20 cellular contexts compared by ENCODE assay signal in genomic region chr10:78450807-78451485, GRCh38.
DNase-seq lines count a peak whose midpoint lies in the region; ATAC-seq and TF ChIP-seq lines count a peak whose summit lies in the region.
"Had no signal": no experiment of that assay in that cellular context is flagged by ENCODE, and none has a peak within 500 bp of the region (broad histone marks: within the 10 kb centered on the region; RNA-seq: fewer than 3 reads in every experiment).

No MANE protein-coding gene starts in this region.

- H3K4me3 Mint-ChIP-seq in activated CD8-positive, alpha-beta T cell treated with anti-CD3 and anti-CD28 coated beads, Interleukin-2, amount 10 ng/mL, durations not matched to agents 7 days and 5 days: no peak overlapping the region
- H3K4me3 Mint-ChIP-seq: CD8-positive, alpha-beta T cell had no signal

- no peaks in the 10 kb centered on the region for H3K36me3 ChIP-seq in lower lobe of right lung
- H3K36me3 ChIP-seq: breast epithelium, pancreas, SJCRH30 had no signal

- intact Hi-C loops in lower lobe of right lung (cut with DNase I): no loop called here

- H3K27me3 ChIP-seq in lower lobe of right lung (ENCODE audit: low read depth): peaks cover 5% of the 10 kb centered on the region
- H3K27me3 ChIP-seq: breast epithelium, pancreas, SJCRH30 had no signal

- no peaks in the 10 kb centered on the region for H3K9me3 Mint-ChIP-seq in activated CD8-positive, alpha-beta T cell treated with anti-CD3 and anti-CD28 coated beads, Interleukin-2, amount 10 ng/mL, durations not matched to agents 7 days and 5 days (ENCODE audit: insufficient read depth)
- H3K9me3 Mint-ChIP-seq: CD8-positive, alpha-beta T cell had no signal

- peak; percentile 85 for DNase-seq in DMS153 (lab: John Stamatoyannopoulos, UW)
- DNase-seq in NCI-H1105 treated with DMSO at 0.1 percent for 48 hours (lab: John Stamatoyannopoulos, UW): peak; percentile 70
- DNase-seq in NCI-H748 (lab: John Stamatoyannopoulos, UW; ENCODE audit: unreplicated experiment): peak; percentile 95
- peak; percentile 53 for DNase-seq in mesenteric fat pad (ENCODE audit: low spot score)
- no peak for DNase-seq in activated CD8-positive, alpha-beta memory T cell treated with anti-CD3 and anti-CD28 coated beads, Interleukin-2, amount 50 U/mL, for 48 hours
- no peak for DNase-seq in lower lobe of right lung
- DNase-seq in activated CD8-positive, alpha-beta T cell treated with anti-CD3 and anti-CD28 coated beads, Interleukin-2, amount 10 ng/mL, durations not matched to agents 7 days and 5 days: no peak
- DNase-seq: activated CD4-positive, CD25-positive, alpha-beta regulatory T cell; CD8-positive, alpha-beta T cell; EL; foreskin melanocyte; GOT3; KG1; NCI-H1048; pancreas; PC-9; stimulated activated CD4-positive, alpha-beta T cell treated with anti-CD3 and anti-CD28 coated beads, Interleukin-2, amount 100 ng/mL, for 24 hours had no signal

- no peaks in the 10 kb centered on the region for H3K9me3 ChIP-seq in lower lobe of right lung
- H3K9me3 ChIP-seq: breast epithelium, pancreas, SJCRH30 had no signal

- H3K27me3 Mint-ChIP-seq in activated CD8-positive, alpha-beta T cell treated with anti-CD3 and anti-CD28 coated beads, Interleukin-2, amount 10 ng/mL, durations not matched to agents 7 days and 5 days (ENCODE audit: low read depth): no peaks in the 10 kb centered on the region

- H3K4me1 ChIP-seq in lower lobe of right lung: no peaks in the 10 kb centered on the region
- H3K4me1 ChIP-seq: breast epithelium, SJCRH30 had no signal

- H3K4me1 Mint-ChIP-seq in activated CD8-positive, alpha-beta T cell treated with anti-CD3 and anti-CD28 coated beads, Interleukin-2, amount 10 ng/mL, durations not matched to agents 7 days and 5 days (ENCODE audit: low read depth): no peaks in the 10 kb centered on the region

- no peaks in the 10 kb centered on the region for H3K36me3 Mint-ChIP-seq in activated CD8-positive, alpha-beta T cell treated with anti-CD3 and anti-CD28 coated beads, Interleukin-2, amount 10 ng/mL, durations not matched to agents 7 days and 5 days (ENCODE audit: low read depth)
- H3K36me3 Mint-ChIP-seq: CD8-positive, alpha-beta T cell had no signal

- POLR2A ChIA-PET in activated CD8-positive, alpha-beta T cell treated with anti-CD3 and anti-CD28 coated beads, Interleukin-2, amount 10 ng/mL, durations not matched to agents 7 days and 5 days (lab: Charles Lee): no interaction called here

- no peak overlapping the region for H3K4me3 ChIP-seq in lower lobe of right lung
- H3K4me3 ChIP-seq: breast epithelium, pancreas, PC-9, SJCRH30 had no signal

- no peak for ATAC-seq in HG02623 (IDR thresholded peaks at IDR 0.05; ENCODE audit: unreplicated experiment)
- no peak for ATAC-seq in lower lobe of right lung
- no peak for ATAC-seq in activated CD8-positive, alpha-beta T cell treated with anti-CD3 and anti-CD28 coated beads, Interleukin-2, amount 10 ng/mL, durations not matched to agents 7 days and 5 days
- ATAC-seq: CD8-positive, alpha-beta T cell; pancreas had no signal

- CTCF ChIA-PET in activated CD8-positive, alpha-beta T cell treated with anti-CD3 and anti-CD28 coated beads, Interleukin-2, amount 10 ng/mL, durations not matched to agents 7 days and 5 days (lab: Charles Lee): no interaction called here

- no peak overlapping the region for H3K27ac Mint-ChIP-seq in activated CD8-positive, alpha-beta T cell treated with anti-CD3 and anti-CD28 coated beads, Interleukin-2, amount 10 ng/mL, durations not matched to agents 7 days and 5 days
- H3K27ac Mint-ChIP-seq: CD8-positive, alpha-beta T cell had no signal

- H3K27ac ChIP-seq in lower lobe of right lung: no peak overlapping the region
- H3K27ac ChIP-seq: breast epithelium, pancreas, PC-9, SJCRH30 had no signal

- TF ChIP-seq CTCF in lower lobe of right lung (IDR thresholded peaks at IDR 0.05): no peak

Comparison
In these comparisons a context has a peak if more than half of its experiments do, and no peak if none do; other contexts are left out.
1. DNase-seq: peak in DMS153 (single experiment), NCI-H1105 treated with DMSO at 0.1 percent for 48 hours (single experiment), NCI-H748 (single experiment) and mesenteric fat pad (single experiment); none in activated CD8-positive, alpha-beta memory T cell treated with anti-CD3 and anti-CD28 coated beads, Interleukin-2, amount 50 U/mL, for 48 hours (single experiment), lower lobe of right lung (single experiment) and activated CD8-positive, alpha-beta T cell treated with anti-CD3 and anti-CD28 coated beads, Interleukin-2, amount 10 ng/mL, durations not matched to agents 7 days and 5 days (single experiment).